In genomic region chr7:158259141-158259540, GRCh38 we compare ENCODE assay signal across 33 cellular contexts.
"Had no signal": no experiment of that assay in that cellular context is flagged by ENCODE, and none has a peak within 500 bp of the region (broad histone marks: within the 10 kb centered on the region; RNA-seq: fewer than 3 reads in every experiment).

No MANE protein-coding gene starts in this region.

- H3K36me3 Mint-ChIP-seq: activated naive CD8-positive, alpha-beta T cell; T-cell had no signal

- DNase-seq: activated CD4-positive, alpha-beta memory T cell treated with anti-CD3 and anti-CD28 coated beads, Interleukin-2, amount 10 ng/mL, durations not matched to agents 7 days and 5 days; activated CD4-positive, alpha-beta T cell treated with anti-CD3 and anti-CD28 coated beads for 4 hours; activated CD4-positive, alpha-beta T cell treated with anti-CD3 and anti-CD28 coated beads, Interleukin-2, amount 10 ng/mL, durations not matched to agents 7 days and 5 days; activated CD4-positive, alpha-beta T cell treated with anti-CD3 and anti-CD28 coated beads, Interleukin-2, amount 50 U/mL, for 4 hours; activated CD4-positive, CD25-positive, alpha-beta regulatory T cell; activated CD4-positive, CD25-positive, alpha-beta regulatory T cell treated with anti-CD3 and anti-CD28 coated beads, Interleukin-2, amount 50 U/mL, for 72 hours; activated CD8-positive, alpha-beta memory T cell treated with anti-CD3 and anti-CD28 coated beads, Interleukin-2, amount 50 U/mL, for 48 hours; activated effector memory CD4-positive, alpha-beta T cell treated with Interleukin-2 at 50 U/mL for 16 hours; activated gamma-delta T cell treated with Interleukin-2 at 50 U/mL for 16 hours; activated naive CD4-positive, alpha-beta T cell treated with anti-CD3 and anti-CD28 coated beads, Interleukin-2, amount 50 U/mL, for 16 hours; activated naive CD4-positive, alpha-beta T cell treated with Interleukin-2 at 50 U/mL for 16 hours; activated T-cell treated with anti-CD3 and anti-CD28 coated beads for 4 hours; activated T-cell treated with anti-CD3 and anti-CD28 coated beads, Interleukin-2, amount 50 U/mL, for 24 hours; activated T-cell treated with anti-CD3 and anti-CD28 coated beads, Interleukin-2, amount 50 U/mL, for 72 hours; amniotic stem cell; anterior cingulate cortex; brain microvascular endothelial cell; effector memory CD4-positive, alpha-beta T cell; erythroblast; foreskin keratinocyte; gastrocnemius medialis; SW 1271; T-cell; T1000; WERI-Rb-1 had no signal

- H3K4me3 Mint-ChIP-seq: activated CD4-positive, alpha-beta memory T cell treated with anti-CD3 and anti-CD28 coated beads, Interleukin-2, amount 10 ng/mL, durations not matched to agents 7 days and 5 days; activated CD4-positive, alpha-beta T cell treated with anti-CD3 and anti-CD28 coated beads, Interleukin-2, amount 10 ng/mL, durations not matched to agents 7 days and 5 days; activated naive CD8-positive, alpha-beta T cell; activated T-cell treated with anti-CD3 and anti-CD28 coated beads, Interleukin-2, amount 50 U/mL, for 24 hours; activated T-cell treated with anti-CD3 and anti-CD28 coated beads, Interleukin-2, amount 50 U/mL, for 72 hours; activated T-helper 17 cell treated with anti-CD3 and anti-CD28 coated beads, Interleukin-2, amount 50 U/mL, for 72 hours; central memory CD8-positive, alpha-beta T cell; dendritic cell treated with granulocyte-macrophage colony-stimulating factor and Interleukin-4, amounts not matched to agents 40 ng/mL and 50 ng/mL, for 4 days; T-cell; T-helper 1 cell treated with Interleukin-12 subunit alpha and Interleukin-12 subunit beta and Interleukin-4 antibody, amounts not matched to agents 30 μg/mL and 1 μg/mL, for 36 hours had no signal

- H3K4me1 Mint-ChIP-seq: activated CD4-positive, alpha-beta memory T cell treated with anti-CD3 and anti-CD28 coated beads, Interleukin-2, amount 10 ng/mL, durations not matched to agents 7 days and 5 days; activated CD4-positive, alpha-beta T cell treated with anti-CD3 and anti-CD28 coated beads, Interleukin-2, amount 10 ng/mL, durations not matched to agents 7 days and 5 days; activated T-helper 17 cell treated with anti-CD3 and anti-CD28 coated beads, Interleukin-2, amount 50 U/mL, for 72 hours; central memory CD8-positive, alpha-beta T cell; T-cell had no signal

- ATAC-seq: activated T-cell treated with anti-CD3 and anti-CD28 coated beads, Interleukin-2, amount 50 U/mL, for 72 hours; activated T-helper 17 cell treated with anti-CD3 and anti-CD28 coated beads, Interleukin-2, amount 50 U/mL, for 72 hours; foreskin keratinocyte; gastrocnemius medialis; T-cell had no signal

- H3K9me3 ChIP-seq: esophagus muscularis mucosa, gastrocnemius medialis had no signal

- H3K27me3 ChIP-seq: brain microvascular endothelial cell, dorsolateral prefrontal cortex, foreskin keratinocyte, gastrocnemius medialis had no signal

- H3K9me3 Mint-ChIP-seq: activated T-cell treated with anti-CD3 and anti-CD28 coated beads, Interleukin-2, amount 50 U/mL, for 24 hours; activated T-helper 17 cell treated with anti-CD3 and anti-CD28 coated beads, Interleukin-2, amount 50 U/mL, for 72 hours; central memory CD8-positive, alpha-beta T cell; T-cell had no signal

- H3K27ac Mint-ChIP-seq: activated CD4-positive, alpha-beta memory T cell treated with anti-CD3 and anti-CD28 coated beads, Interleukin-2, amount 10 ng/mL, durations not matched to agents 7 days and 5 days; activated CD4-positive, alpha-beta T cell treated with anti-CD3 and anti-CD28 coated beads, Interleukin-2, amount 10 ng/mL, durations not matched to agents 7 days and 5 days; activated naive CD8-positive, alpha-beta T cell; activated T-cell treated with anti-CD3 and anti-CD28 coated beads, Interleukin-2, amount 50 U/mL, for 24 hours; activated T-cell treated with anti-CD3 and anti-CD28 coated beads, Interleukin-2, amount 50 U/mL, for 72 hours; activated T-helper 17 cell treated with anti-CD3 and anti-CD28 coated beads, Interleukin-2, amount 50 U/mL, for 72 hours; dendritic cell treated with granulocyte-macrophage colony-stimulating factor and Interleukin-4, amounts not matched to agents 40 ng/mL and 50 ng/mL, for 4 days; T-cell; T-helper 1 cell treated with Interleukin-12 subunit alpha and Interleukin-12 subunit beta and Interleukin-4 antibody, amounts not matched to agents 30 μg/mL and 1 μg/mL, for 36 hours had no signal

- H3K27ac ChIP-seq: brain microvascular endothelial cell, coronary artery, dorsolateral prefrontal cortex, esophagus muscularis mucosa, foreskin keratinocyte, gastrocnemius medialis, WERI-Rb-1 had no signal

- H3K4me1 ChIP-seq: esophagus muscularis mucosa, foreskin keratinocyte, gastrocnemius medialis had no signal

- H3K36me3 ChIP-seq: brain microvascular endothelial cell, esophagus muscularis mucosa, gastrocnemius medialis, WERI-Rb-1 had no signal

- H3K27me3 Mint-ChIP-seq: activated CD4-positive, alpha-beta memory T cell treated with anti-CD3 and anti-CD28 coated beads, Interleukin-2, amount 10 ng/mL, durations not matched to agents 7 days and 5 days; activated CD4-positive, alpha-beta T cell treated with anti-CD3 and anti-CD28 coated beads, Interleukin-2, amount 10 ng/mL, durations not matched to agents 7 days and 5 days; activated T-cell treated with anti-CD3 and anti-CD28 coated beads, Interleukin-2, amount 50 U/mL, for 24 hours; central memory CD8-positive, alpha-beta T cell; dendritic cell treated with granulocyte-macrophage colony-stimulating factor and Interleukin-4, amounts not matched to agents 40 ng/mL and 50 ng/mL, for 4 days; T-cell had no signal

- H3K4me3 ChIP-seq: coronary artery, dorsolateral prefrontal cortex, esophagus muscularis mucosa, gastrocnemius medialis had no signal
